ENCODE assay signal across 1 cellular context in the genomic region with DNA sequence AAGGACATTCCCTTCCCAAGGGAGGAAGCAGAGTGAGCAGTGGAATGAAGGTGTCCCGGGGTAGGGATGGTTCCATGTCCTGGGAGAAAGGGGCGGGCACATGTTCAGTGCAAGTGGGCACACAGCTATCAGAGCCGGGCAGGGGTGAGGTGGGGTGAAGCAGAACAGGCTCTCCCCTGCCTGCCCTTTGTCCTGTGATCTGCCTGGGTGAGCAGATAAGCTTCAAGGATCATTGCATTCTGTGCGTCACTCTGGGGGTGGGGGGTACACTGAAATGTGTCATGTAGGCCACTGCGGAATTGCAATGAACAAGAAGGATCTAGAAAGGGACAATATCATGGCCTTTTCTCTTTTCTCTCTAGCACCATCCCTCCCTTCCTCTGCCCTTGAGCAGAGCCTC.
TF ChIP-seq lines count a peak whose summit lies in the region.

No MANE protein-coding gene starts in this region.

TF ChIP-seq in K562, 482 proteins besides CTCF, POLR2A, EP300 and RAD21 (continued from another document and continues in another):
- TF ChIP-seq, protein P1, sequence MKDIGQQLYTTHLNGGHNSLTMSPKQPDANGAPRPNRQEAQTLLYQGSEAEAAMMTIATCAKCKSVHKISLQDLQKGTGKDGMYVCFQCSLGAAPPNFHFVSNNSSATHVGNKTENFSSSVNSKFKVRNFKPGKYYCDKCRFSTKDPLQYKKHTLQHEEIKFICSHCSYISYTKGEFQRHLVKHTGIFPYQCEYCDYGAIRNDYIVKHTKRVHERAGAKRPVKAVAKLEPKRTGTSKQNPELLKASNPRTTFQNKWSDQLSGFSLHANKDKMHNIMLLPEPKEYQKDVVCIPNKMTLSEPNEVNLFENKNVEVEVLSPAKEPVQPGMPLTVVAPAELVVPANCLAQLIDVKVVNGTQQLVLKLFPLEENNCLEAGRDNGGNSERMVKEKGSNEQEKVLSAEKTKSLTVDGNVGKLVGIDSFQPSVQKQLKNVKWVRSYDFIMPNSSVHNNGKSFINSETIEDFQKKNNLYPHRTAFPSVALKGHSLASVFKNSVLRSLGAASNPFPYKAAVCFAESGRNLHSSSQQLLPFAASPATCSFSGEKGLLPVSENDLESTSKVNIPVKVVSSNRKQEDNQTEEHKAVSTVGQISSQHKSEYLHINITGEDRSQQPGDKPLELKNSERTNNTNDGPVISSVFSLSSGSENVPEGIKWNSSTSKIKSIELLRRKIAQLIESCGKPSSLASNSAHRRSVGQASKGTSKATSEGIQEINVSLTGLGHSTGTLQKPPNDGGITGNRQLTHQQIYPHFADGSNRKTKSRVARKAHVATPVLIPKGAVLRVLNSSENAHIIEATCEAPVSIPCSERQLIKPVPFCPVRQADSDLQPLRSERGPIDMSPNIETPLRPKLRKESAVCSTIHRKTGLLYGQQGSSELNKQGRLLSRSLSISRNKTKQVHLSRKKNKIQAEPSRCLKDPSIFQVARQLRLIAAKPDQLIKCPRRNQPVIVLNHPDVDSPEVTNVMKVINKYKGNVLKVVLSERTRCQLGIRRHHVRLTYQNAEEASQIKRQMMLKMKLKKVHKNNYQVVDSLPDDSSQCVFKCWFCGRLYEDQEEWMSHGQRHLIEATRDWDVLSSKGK (CRISPR knock-in tag; IDR thresholded peaks at IDR 0.05) = no peak
- TF ChIP-seq CREBBP (IDR thresholded peaks at IDR 0.05; ENCODE audit: low read depth, low read length) (no peak), SUPT5H (IDR thresholded peaks at IDR 0.05) (no peak), ZNF347 (CRISPR knock-in tag; IDR thresholded peaks at IDR 0.05; ENCODE audit: low read depth) (no peak), SREBF2 (CRISPR knock-in tag; IDR thresholded peaks at IDR 0.05) (no peak), SRF (CRISPR knock-in tag; IDR thresholded peaks at IDR 0.05) (no peak), ZKSCAN8 (CRISPR knock-in tag; IDR thresholded peaks at IDR 0.05) (peak; percentile 60; the same call in 1 of the 2 replicates), ZNF41 (CRISPR knock-in tag; conservative IDR thresholded peaks at IDR 0.05) (no peak), ZKSCAN1 (IDR thresholded peaks at IDR 0.05; ENCODE audit: low read depth, low read length) (no peak), ZNF140 (CRISPR knock-in tag; IDR thresholded peaks at IDR 0.05) (no peak), ZNF217 (CRISPR knock-in tag; IDR thresholded peaks at IDR 0.05) (no peak), RHOXF2B (CRISPR knock-in tag; conservative IDR thresholded peaks at IDR 0.05) (no peak), TBL1XR1 (IDR thresholded peaks at IDR 0.05; ENCODE audit: low read length in 2 of 2) (0 out of 4 replicates have a peak, but pooled peaks of 1 of the 2 experiments have one; percentile 34), ATF1 (CRISPR knock-in tag; IDR thresholded peaks at IDR 0.05) (no peak), ATF1 (tag; IDR thresholded peaks at IDR 0.05) (peak; percentile 80), DDX20 (tag; IDR thresholded peaks at IDR 0.05; ENCODE audit: low read depth) (no peak), MYC (IDR thresholded peaks at IDR 0.05; ENCODE audit: low read depth, low read length) (no peak), MYC (CRISPR knock-in tag; IDR thresholded peaks at IDR 0.05; ENCODE audit: borderline replicate concordance, low read depth) (no peak), MCM2 (IDR thresholded peaks at IDR 0.05; ENCODE audit: low read depth) (no peak), NCOA1 (IDR thresholded peaks at IDR 0.05; ENCODE audit: low read depth) (peak; percentile 72; the same call in 1 of the 2 replicates), KHSRP (IDR thresholded peaks at IDR 0.05) (no peak), FOXJ2 (tag; IDR thresholded peaks at IDR 0.05) (no peak), SMAD4 (CRISPR knock-in tag; conservative IDR thresholded peaks at IDR 0.05) (no peak), FOXJ3 (CRISPR knock-in tag; IDR thresholded peaks at IDR 0.05) (no peak), MXI1 (IDR thresholded peaks at IDR 0.05; ENCODE audit: low read depth, low read length) (no peak), ZNF586 (CRISPR knock-in tag; conservative IDR thresholded peaks at IDR 0.05) (no peak), JUNB (CRISPR knock-in tag; conservative IDR thresholded peaks at IDR 0.05) (no peak), SP1 (CRISPR knock-in tag; IDR thresholded peaks at IDR 0.05) (no peak), HMG20B (CRISPR knock-in tag; IDR thresholded peaks at IDR 0.05) (no peak), KAT2B (IDR thresholded peaks at IDR 0.05; ENCODE audit: low read depth, low read length) (no peak)
- TF ChIP-seq, protein P2, sequence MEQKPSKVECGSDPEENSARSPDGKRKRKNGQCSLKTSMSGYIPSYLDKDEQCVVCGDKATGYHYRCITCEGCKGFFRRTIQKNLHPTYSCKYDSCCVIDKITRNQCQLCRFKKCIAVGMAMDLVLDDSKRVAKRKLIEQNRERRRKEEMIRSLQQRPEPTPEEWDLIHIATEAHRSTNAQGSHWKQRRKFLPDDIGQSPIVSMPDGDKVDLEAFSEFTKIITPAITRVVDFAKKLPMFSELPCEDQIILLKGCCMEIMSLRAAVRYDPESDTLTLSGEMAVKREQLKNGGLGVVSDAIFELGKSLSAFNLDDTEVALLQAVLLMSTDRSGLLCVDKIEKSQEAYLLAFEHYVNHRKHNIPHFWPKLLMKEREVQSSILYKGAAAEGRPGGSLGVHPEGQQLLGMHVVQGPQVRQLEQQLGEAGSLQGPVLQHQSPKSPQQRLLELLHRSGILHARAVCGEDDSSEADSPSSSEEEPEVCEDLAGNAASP (IDR thresholded peaks at IDR 0.05) = 0 out of 2 replicates have a peak, but pooled peaks have one; percentile 39
- TF ChIP-seq, protein P3, sequence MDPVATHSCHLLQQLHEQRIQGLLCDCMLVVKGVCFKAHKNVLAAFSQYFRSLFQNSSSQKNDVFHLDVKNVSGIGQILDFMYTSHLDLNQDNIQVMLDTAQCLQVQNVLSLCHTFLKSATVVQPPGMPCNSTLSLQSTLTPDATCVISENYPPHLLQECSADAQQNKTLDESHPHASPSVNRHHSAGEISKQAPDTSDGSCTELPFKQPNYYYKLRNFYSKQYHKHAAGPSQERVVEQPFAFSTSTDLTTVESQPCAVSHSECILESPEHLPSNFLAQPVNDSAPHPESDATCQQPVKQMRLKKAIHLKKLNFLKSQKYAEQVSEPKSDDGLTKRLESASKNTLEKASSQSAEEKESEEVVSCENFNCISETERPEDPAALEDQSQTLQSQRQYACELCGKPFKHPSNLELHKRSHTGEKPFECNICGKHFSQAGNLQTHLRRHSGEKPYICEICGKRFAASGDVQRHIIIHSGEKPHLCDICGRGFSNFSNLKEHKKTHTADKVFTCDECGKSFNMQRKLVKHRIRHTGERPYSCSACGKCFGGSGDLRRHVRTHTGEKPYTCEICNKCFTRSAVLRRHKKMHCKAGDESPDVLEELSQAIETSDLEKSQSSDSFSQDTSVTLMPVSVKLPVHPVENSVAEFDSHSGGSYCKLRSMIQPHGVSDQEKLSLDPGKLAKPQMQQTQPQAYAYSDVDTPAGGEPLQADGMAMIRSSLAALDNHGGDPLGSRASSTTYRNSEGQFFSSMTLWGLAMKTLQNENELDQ (CRISPR knock-in tag; IDR thresholded peaks at IDR 0.05; ENCODE audit: borderline replicate concordance) = no peak
- TF ChIP-seq, protein P4, sequence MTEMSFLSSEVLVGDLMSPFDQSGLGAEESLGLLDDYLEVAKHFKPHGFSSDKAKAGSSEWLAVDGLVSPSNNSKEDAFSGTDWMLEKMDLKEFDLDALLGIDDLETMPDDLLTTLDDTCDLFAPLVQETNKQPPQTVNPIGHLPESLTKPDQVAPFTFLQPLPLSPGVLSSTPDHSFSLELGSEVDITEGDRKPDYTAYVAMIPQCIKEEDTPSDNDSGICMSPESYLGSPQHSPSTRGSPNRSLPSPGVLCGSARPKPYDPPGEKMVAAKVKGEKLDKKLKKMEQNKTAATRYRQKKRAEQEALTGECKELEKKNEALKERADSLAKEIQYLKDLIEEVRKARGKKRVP (CRISPR knock-in tag; IDR thresholded peaks at IDR 0.05) = 0 out of 2 replicates have a peak, but pooled peaks have one; percentile 27
- TF ChIP-seq, protein P5, sequence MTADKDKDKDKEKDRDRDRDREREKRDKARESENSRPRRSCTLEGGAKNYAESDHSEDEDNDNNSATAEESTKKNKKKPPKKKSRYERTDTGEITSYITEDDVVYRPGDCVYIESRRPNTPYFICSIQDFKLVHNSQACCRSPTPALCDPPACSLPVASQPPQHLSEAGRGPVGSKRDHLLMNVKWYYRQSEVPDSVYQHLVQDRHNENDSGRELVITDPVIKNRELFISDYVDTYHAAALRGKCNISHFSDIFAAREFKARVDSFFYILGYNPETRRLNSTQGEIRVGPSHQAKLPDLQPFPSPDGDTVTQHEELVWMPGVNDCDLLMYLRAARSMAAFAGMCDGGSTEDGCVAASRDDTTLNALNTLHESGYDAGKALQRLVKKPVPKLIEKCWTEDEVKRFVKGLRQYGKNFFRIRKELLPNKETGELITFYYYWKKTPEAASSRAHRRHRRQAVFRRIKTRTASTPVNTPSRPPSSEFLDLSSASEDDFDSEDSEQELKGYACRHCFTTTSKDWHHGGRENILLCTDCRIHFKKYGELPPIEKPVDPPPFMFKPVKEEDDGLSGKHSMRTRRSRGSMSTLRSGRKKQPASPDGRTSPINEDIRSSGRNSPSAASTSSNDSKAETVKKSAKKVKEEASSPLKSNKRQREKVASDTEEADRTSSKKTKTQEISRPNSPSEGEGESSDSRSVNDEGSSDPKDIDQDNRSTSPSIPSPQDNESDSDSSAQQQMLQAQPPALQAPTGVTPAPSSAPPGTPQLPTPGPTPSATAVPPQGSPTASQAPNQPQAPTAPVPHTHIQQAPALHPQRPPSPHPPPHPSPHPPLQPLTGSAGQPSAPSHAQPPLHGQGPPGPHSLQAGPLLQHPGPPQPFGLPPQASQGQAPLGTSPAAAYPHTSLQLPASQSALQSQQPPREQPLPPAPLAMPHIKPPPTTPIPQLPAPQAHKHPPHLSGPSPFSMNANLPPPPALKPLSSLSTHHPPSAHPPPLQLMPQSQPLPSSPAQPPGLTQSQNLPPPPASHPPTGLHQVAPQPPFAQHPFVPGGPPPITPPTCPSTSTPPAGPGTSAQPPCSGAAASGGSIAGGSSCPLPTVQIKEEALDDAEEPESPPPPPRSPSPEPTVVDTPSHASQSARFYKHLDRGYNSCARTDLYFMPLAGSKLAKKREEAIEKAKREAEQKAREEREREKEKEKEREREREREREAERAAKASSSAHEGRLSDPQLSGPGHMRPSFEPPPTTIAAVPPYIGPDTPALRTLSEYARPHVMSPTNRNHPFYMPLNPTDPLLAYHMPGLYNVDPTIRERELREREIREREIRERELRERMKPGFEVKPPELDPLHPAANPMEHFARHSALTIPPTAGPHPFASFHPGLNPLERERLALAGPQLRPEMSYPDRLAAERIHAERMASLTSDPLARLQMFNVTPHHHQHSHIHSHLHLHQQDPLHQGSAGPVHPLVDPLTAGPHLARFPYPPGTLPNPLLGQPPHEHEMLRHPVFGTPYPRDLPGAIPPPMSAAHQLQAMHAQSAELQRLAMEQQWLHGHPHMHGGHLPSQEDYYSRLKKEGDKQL (CRISPR knock-in tag; IDR thresholded peaks at IDR 0.05; ENCODE audit: borderline replicate concordance) = no peak
- TF ChIP-seq, protein P6, sequence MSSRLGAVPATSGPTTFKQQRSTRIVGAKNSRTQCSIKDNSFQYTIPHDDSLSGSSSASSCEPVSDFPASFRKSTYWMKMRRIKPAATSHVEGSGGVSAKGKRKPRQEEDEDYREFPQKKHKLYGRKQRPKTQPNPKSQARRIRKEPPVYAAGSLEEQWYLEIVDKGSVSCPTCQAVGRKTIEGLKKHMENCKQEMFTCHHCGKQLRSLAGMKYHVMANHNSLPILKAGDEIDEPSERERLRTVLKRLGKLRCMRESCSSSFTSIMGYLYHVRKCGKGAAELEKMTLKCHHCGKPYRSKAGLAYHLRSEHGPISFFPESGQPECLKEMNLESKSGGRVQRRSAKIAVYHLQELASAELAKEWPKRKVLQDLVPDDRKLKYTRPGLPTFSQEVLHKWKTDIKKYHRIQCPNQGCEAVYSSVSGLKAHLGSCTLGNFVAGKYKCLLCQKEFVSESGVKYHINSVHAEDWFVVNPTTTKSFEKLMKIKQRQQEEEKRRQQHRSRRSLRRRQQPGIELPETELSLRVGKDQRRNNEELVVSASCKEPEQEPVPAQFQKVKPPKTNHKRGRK (tag; IDR thresholded peaks at IDR 0.05) = no peak
- TF ChIP-seq, protein P7, sequence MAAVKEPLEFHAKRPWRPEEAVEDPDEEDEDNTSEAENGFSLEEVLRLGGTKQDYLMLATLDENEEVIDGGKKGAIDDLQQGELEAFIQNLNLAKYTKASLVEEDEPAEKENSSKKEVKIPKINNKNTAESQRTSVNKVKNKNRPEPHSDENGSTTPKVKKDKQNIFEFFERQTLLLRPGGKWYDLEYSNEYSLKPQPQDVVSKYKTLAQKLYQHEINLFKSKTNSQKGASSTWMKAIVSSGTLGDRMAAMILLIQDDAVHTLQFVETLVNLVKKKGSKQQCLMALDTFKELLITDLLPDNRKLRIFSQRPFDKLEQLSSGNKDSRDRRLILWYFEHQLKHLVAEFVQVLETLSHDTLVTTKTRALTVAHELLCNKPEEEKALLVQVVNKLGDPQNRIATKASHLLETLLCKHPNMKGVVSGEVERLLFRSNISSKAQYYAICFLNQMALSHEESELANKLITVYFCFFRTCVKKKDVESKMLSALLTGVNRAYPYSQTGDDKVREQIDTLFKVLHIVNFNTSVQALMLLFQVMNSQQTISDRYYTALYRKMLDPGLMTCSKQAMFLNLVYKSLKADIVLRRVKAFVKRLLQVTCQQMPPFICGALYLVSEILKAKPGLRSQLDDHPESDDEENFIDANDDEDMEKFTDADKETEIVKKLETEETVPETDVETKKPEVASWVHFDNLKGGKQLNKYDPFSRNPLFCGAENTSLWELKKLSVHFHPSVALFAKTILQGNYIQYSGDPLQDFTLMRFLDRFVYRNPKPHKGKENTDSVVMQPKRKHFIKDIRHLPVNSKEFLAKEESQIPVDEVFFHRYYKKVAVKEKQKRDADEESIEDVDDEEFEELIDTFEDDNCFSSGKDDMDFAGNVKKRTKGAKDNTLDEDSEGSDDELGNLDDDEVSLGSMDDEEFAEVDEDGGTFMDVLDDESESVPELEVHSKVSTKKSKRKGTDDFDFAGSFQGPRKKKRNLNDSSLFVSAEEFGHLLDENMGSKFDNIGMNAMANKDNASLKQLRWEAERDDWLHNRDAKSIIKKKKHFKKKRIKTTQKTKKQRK (IDR thresholded peaks at IDR 0.05; ENCODE audit: borderline replicate concordance, low read depth, low read length) = no peak
- TF ChIP-seq, protein P8, sequence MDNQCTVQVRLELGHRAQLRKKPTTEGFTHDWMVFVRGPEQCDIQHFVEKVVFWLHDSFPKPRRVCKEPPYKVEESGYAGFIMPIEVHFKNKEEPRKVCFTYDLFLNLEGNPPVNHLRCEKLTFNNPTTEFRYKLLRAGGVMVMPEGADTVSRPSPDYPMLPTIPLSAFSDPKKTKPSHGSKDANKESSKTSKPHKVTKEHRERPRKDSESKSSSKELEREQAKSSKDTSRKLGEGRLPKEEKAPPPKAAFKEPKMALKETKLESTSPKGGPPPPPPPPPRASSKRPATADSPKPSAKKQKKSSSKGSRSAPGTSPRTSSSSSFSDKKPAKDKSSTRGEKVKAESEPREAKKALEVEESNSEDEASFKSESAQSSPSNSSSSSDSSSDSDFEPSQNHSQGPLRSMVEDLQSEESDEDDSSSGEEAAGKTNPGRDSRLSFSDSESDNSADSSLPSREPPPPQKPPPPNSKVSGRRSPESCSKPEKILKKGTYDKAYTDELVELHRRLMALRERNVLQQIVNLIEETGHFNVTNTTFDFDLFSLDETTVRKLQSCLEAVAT (IDR thresholded peaks at IDR 0.05) = no peak
- TF ChIP-seq, protein P9, sequence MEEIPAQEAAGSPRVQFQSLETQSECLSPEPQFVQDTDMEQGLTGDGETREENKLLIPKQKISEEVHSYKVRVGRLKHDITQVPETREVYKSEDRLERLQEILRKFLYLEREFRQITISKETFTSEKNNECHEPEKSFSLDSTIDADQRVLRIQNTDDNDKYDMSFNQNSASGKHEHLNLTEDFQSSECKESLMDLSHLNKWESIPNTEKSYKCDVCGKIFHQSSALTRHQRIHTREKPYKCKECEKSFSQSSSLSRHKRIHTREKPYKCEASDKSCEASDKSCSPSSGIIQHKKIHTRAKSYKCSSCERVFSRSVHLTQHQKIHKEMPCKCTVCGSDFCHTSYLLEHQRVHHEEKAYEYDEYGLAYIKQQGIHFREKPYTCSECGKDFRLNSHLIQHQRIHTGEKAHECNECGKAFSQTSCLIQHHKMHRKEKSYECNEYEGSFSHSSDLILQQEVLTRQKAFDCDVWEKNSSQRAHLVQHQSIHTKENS (CRISPR knock-in tag; IDR thresholded peaks at IDR 0.05) = no peak
